ENCODE assay signal across 2 cellular contexts in genomic region chr7:72911395-72911794, GRCh38. TPM values are rescaled to one million over a fixed set of nuclear protein-coding genes. Genes with fewer than 3 reads are reported as not detected.
"Had no signal": no experiment of that assay in that cellular context is flagged by ENCODE, and none has a peak within 500 bp of the region (broad histone marks: within the 10 kb centered on the region; RNA-seq: fewer than 3 reads in every experiment).

No MANE protein-coding gene starts in this region.

RNA-seq across cellular contexts. Expression of gene TRIM74, which starts 57.9 kb away (rescaled TPM):
- total RNA-seq: cerebellum, gastrocnemius medialis had no signal
